Comparison of ENCODE assay signal across 8 cellular contexts in the genomic region with DNA sequence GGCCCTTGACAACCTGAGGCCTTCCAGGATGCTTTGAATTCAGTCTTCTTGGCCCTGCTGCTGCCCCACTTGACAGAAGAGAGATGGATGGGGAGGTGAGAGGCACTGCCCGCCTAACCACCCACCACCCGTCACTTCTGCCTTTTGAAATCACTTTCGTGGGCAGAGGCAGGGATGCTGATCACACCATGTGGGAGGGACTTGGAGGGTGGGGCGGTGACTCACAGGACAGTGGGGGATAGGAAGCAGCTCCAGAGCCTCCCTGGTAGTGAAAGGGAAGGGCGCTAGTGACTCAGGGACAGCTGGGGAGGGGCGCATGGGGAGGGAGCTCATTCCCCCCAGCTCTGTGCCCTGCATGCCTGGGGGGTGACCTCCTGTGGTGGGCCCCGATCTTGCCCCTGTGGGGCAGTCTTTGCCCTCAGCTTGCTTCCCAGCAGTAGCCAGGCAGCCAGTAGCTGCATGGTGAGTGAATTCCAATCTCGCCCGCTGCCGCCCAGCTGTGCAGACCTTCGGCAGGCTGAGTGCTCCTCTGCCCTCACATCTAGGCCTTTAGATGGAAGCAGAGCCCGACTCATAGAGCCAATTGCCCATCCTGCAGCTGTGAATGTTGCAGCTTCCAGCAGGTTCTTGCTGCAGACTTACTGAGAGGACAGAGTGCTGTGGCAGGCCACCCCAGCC. TPM values are rescaled to one million over a fixed set of nuclear protein-coding genes. Genes with fewer than 3 reads are reported as not detected.
A peak's percentile ranks its signal among the peaks of the same experiment; 100 is the strongest.
DNase-seq lines count a peak whose midpoint lies in the region; ATAC-seq, FAIRE-seq and TF ChIP-seq lines count a peak whose summit lies in the region.
"Not testable (repeated sequence)": the region's sequence is repeated elsewhere in the genome, so short reads cannot be mapped to it uniquely, and the experiment has no call there.

No MANE protein-coding gene starts in this region.

- H3K27me3 Mint-ChIP-seq in activated CD8-positive, alpha-beta T cell treated with anti-CD3 and anti-CD28 coated beads, Interleukin-2, amount 10 ng/mL, durations not matched to agents 7 days and 5 days (ENCODE audit: low read depth), result not testable (repeated sequence)

- not testable (repeated sequence) for H3K9me3 Mint-ChIP-seq in activated CD8-positive, alpha-beta T cell treated with anti-CD3 and anti-CD28 coated beads, Interleukin-2, amount 10 ng/mL, durations not matched to agents 7 days and 5 days (ENCODE audit: insufficient read depth)

- not testable (repeated sequence) for H3K4me2 ChIP-seq in A549; GM12878 (ENCODE audit: control insufficient read depth, insufficient read depth)
- H3K4me2 ChIP-seq in GM23248 (ENCODE audit: unreplicated experiment), result peak overlapping the region; percentile 57

- H3K36me3 ChIP-seq in GM23248 (ENCODE audit: low read depth); GM12878 (ENCODE audit: control insufficient read depth in 2 of 2, insufficient read depth in 2 of 2, low read length in 1 of 2); left lung; pancreas: not testable (repeated sequence)

- not testable (repeated sequence) for H3K9me2 ChIP-seq in GM23248 (ENCODE audit: insufficient read depth)

- TF ChIP-seq RAD21 in A549 (conservative IDR thresholded peaks at IDR 0.05 in 1 of 2, IDR thresholded peaks at IDR 0.05 in 1 of 2); GM12878 (IDR thresholded peaks at IDR 0.05; ENCODE audit: insufficient read depth, low read depth, low read length): not testable (repeated sequence)

- RAD21 ChIA-PET in GM12878 (lab: Charles Lee; ENCODE audit: unreplicated experiment), result not testable (repeated sequence)

- H3K9ac ChIP-seq in GM23248; GM12878 (ENCODE audit: control insufficient read depth, insufficient read depth, low read length): not testable (repeated sequence)

- H3K27ac ChIP-seq in A549; GM23248; GM12878 (ENCODE audit: control insufficient read depth, insufficient read depth); left lung; pancreas: not testable (repeated sequence)

- POLR2A ChIA-PET in A549 (lab: Yijun Ruan, JAX); activated CD8-positive, alpha-beta T cell treated with anti-CD3 and anti-CD28 coated beads, Interleukin-2, amount 10 ng/mL, durations not matched to agents 7 days and 5 days (lab: Charles Lee); GM12878 (lab: Charles Lee): not testable (repeated sequence)

- H3K4me3 ChIP-seq in A549, GM23248, GM12878, left lung, pancreas: not testable (repeated sequence)

- H3K36me3 Mint-ChIP-seq in activated CD8-positive, alpha-beta T cell treated with anti-CD3 and anti-CD28 coated beads, Interleukin-2, amount 10 ng/mL, durations not matched to agents 7 days and 5 days (ENCODE audit: low read depth), result not testable (repeated sequence)

- H3K79me2 ChIP-seq in GM23248 (ENCODE audit: insufficient read depth); GM12878 (ENCODE audit: control insufficient read depth, insufficient read depth, low read length): not testable (repeated sequence)

- H2AFZ ChIP-seq in GM23248, result peak overlapping the region; percentile 62
- not testable (repeated sequence) for H2AFZ ChIP-seq in GM12878 (ENCODE audit: control insufficient read depth, low read depth, low read length)

- H3K27me3 ChIP-seq in GM23248 (replicated peaks; ENCODE audit: insufficient read depth); GM12878 (replicated peaks in 1 of 2; ENCODE audit: control insufficient read depth in 2 of 2, insufficient read depth in 2 of 2, low read length in 1 of 2); left lung; pancreas: not testable (repeated sequence)

- not testable (repeated sequence) for H3F3A ChIP-seq in GM23248 (ENCODE audit: insufficient read depth)

- DNase-seq in A549 (ENCODE audit: low read depth in 1 of 2, low spot score in 1 of 2); activated CD8-positive, alpha-beta T cell treated with anti-CD3 and anti-CD28 coated beads, Interleukin-2, amount 10 ng/mL, durations not matched to agents 7 days and 5 days; GM12878 (ENCODE audit: low read depth, low spot score); left lung; pancreas: not testable (repeated sequence)
- DNase-seq in GM23248 (peak; percentile 60), MV-4-11 (lab: John Stamatoyannopoulos, UW) (peak; percentile 38), fibroblast of gingiva (ENCODE audit: low read depth) (peak; percentile 36)

- not testable (repeated sequence) for H3K4me1 Mint-ChIP-seq in activated CD8-positive, alpha-beta T cell treated with anti-CD3 and anti-CD28 coated beads, Interleukin-2, amount 10 ng/mL, durations not matched to agents 7 days and 5 days (ENCODE audit: low read depth)

- not testable (repeated sequence) for BruUV-seq in GM12878 (replicated peaks; lab: Mats Ljungman, UMichigan)

- not testable (repeated sequence) for H3K4me1 ChIP-seq in A549; GM23248 (ENCODE audit: insufficient read depth); GM12878 (ENCODE audit: control insufficient read depth, insufficient read depth, low read length); left lung; pancreas

- H3K4me3 Mint-ChIP-seq in activated CD8-positive, alpha-beta T cell treated with anti-CD3 and anti-CD28 coated beads, Interleukin-2, amount 10 ng/mL, durations not matched to agents 7 days and 5 days, result not testable (repeated sequence)

- TF ChIP-seq CTCF in A549 (IDR thresholded peaks at IDR 0.05); GM12878 (IDR thresholded peaks at IDR 0.05 in 2 of 3, conservative IDR thresholded peaks at IDR 0.05 in 1 of 3; ENCODE audit: control insufficient read depth in 2 of 3, extremely low read depth in 1 of 3, insufficient read depth in 1 of 3, low read depth in 3 of 3, low read length in 3 of 3); left lung (IDR thresholded peaks at IDR 0.05); pancreas (IDR thresholded peaks at IDR 0.05): not testable (repeated sequence)

- FAIRE-seq in A549 (lab: Jason Lieb, UNC); GM12878 (lab: Jason Lieb, UNC); pancreas (lab: Jason Lieb, UNC): not testable (repeated sequence)

- not testable (repeated sequence) for H4K20me1 ChIP-seq in GM23248 (ENCODE audit: insufficient read depth); GM12878 (ENCODE audit: control insufficient read depth, insufficient read depth)

- CTCF ChIA-PET in A549 (lab: Yijun Ruan, JAX); activated CD8-positive, alpha-beta T cell treated with anti-CD3 and anti-CD28 coated beads, Interleukin-2, amount 10 ng/mL, durations not matched to agents 7 days and 5 days (lab: Charles Lee); GM12878 (lab: Yijun Ruan, JAX): not testable (repeated sequence)

- SMC1A ChIA-PET in GM12878 (lab: Charles Lee; ENCODE audit: uncharacterized antibody, unreplicated experiment), result not testable (repeated sequence)

- H3K27ac Mint-ChIP-seq in activated CD8-positive, alpha-beta T cell treated with anti-CD3 and anti-CD28 coated beads, Interleukin-2, amount 10 ng/mL, durations not matched to agents 7 days and 5 days, result not testable (repeated sequence)

- TF ChIP-seq POLR2A in A549 (IDR thresholded peaks at IDR 0.05; ENCODE audit: low read length); GM12878 (IDR thresholded peaks at IDR 0.05; ENCODE audit: low read depth, low read length): not testable (repeated sequence)

- not testable (repeated sequence) for H3K9me3 ChIP-seq in A549; GM23248 (ENCODE audit: low read depth); GM12878 (replicated peaks; ENCODE audit: control insufficient read depth, insufficient read depth, low read length); left lung; pancreas

- in situ Hi-C loops in GM23248 (cut with MboI); GM12878 (cut with MboI): not testable (repeated sequence)

- not testable (repeated sequence) for TF ChIP-seq EP300 in A549 (IDR thresholded peaks at IDR 0.05); GM12878 (IDR thresholded peaks at IDR 0.05; ENCODE audit: borderline replicate concordance in 1 of 2, control insufficient read depth in 1 of 2, low read depth in 2 of 2, low read length in 2 of 2)

- no CpG with 5 or more reads among the region's 12 CpGs for WGBS in A549 (ENCODE audit: missing lambda C conversion rate)
- 2 to 5% methylated on average over 5 to 7 of the region's 12 CpGs for WGBS in GM23248 (ENCODE audit: low coverage in 1 of 2, low lambda C conversion rate in 2 of 2, missing lambda C conversion rate in 2 of 2), 2 experiments
- WGBS in GM12878 (ENCODE audit: insufficient coverage, insufficient replicate concordance, low lambda C conversion rate, missing lambda C conversion rate), result no CpG with 5 or more reads among the region's 12 CpGs
- WGBS in pancreas, 2 donors, result 77 to 82% methylated on average over 5 to 9 of the region's 12 CpGs

- intact Hi-C loops in GM12878 (cut with micrococcal nuclease; ENCODE audit: unreplicated experiment); left lung (cut with DNase I); pancreas (cut with DNase I): not testable (repeated sequence)

- peak; percentile 80 to 92 for ATAC-seq in A549
- ATAC-seq in activated CD8-positive, alpha-beta T cell treated with anti-CD3 and anti-CD28 coated beads, Interleukin-2, amount 10 ng/mL, durations not matched to agents 7 days and 5 days, result peak; percentile 86
- peak; percentile 76 for ATAC-seq in GM12878
- ATAC-seq in left lung, result peak; percentile 52
- peak in 3 of 4 donors; percentile 35 to 50 (median 39) for ATAC-seq in pancreas

RNA-seq across cellular contexts. Expression of a gene that starts 26.6 kb away (rescaled TPM):
- polyA plus RNA-seq in A549 (2011; rRNA removed) (332 and 343 TPM in 2 replicates), A549 (2017; fragmentation: RNase III; extraction: RNeasy Plus Mini Kit Qiagen cat#74134 plus additional on column Dnase treatment) (341 to 372 TPM (median 353 TPM) in 3 replicates), GM23248 (2016; fragmentation: Nextera tagmentation; extraction: Ambion mirVana) (315 and 327 TPM in 2 replicates), GM12878 (2011; rRNA removed) (260 and 333 TPM in 2 replicates), GM12878 (2014; fragmentation: Illumina TruSeq; extraction: Trizol) (17.3 and 69.5 TPM in 2 replicates), GM12878 (2014; fragmentation: Nextera tagmentation; extraction: Ambion mirVana) (100 to 1,000 TPM; 150 to 392 TPM), GM12878 (2014; rRNA removed) (475 and 518 TPM in 2 replicates), GM12878 (2016; fragmentation: Nextera tagmentation; extraction: Ambion mirVana) (100 to 1,000 TPM; 466 to 490 TPM), pancreas (100 to 1,000 TPM; 210 to 214 TPM)
- polyA plus RNA-seq in A549 (2012; cell fraction: cytosol; rRNA removed), result 543 and 608 TPM in 2 replicates
- 269 and 330 TPM in 2 replicates for polyA plus RNA-seq in A549 (2012; cell fraction: nucleus; rRNA removed)
- polyA minus RNA-seq in A549 (2011; rRNA and poly(A)+ RNA removed), result 32.8 and 39.3 TPM in 2 replicates
- 175 and 211 TPM in 2 replicates for total RNA-seq in GM23248 (2014; rRNA removed; shearing (Covaris generic))
- total RNA-seq in activated CD8-positive, alpha-beta T cell treated with anti-CD3 and anti-CD28 coated beads, Interleukin-2, amount 10 ng/mL, durations not matched to agents 7 days and 5 days, result 100 to 1,000 TPM; 215 to 216 TPM
- total RNA-seq in GM12878 (2013; cell fraction: nucleolus; rRNA removed), result 36.3 and 36.8 TPM in 2 replicates
- total RNA-seq in GM12878 (2014; rRNA removed) (426 and 472 TPM in 2 replicates), GM12878 (2014; rRNA removed; fragmentation: Illumina TruSeq; extraction: Trizol) (120 and 128 TPM in 2 replicates), GM12878 (2021) (248 and 277 TPM in 2 replicates), left lung (100 to 1,000 TPM; 167 to 173 TPM), pancreas (100 to 1,000 TPM in 3 of 6 donors, 10 to 100 TPM in 3; 73.5 to 109 (median 96.2) TPM)
- polyA plus RNA-seq in GM12878 (2011; ENCODE audit: low read depth), result 110 TPM
- polyA plus RNA-seq in GM12878 (2011; cell fraction: cytosol; rRNA removed), result 402 and 510 TPM in 2 replicates
- 318 and 448 TPM in 2 replicates for polyA plus RNA-seq in GM12878 (2011; cell fraction: nucleus; rRNA removed)
- polyA plus RNA-seq in GM12878 (2012), result 189 and 226 TPM in 2 replicates
- 43.7 and 68.6 TPM in 2 replicates for polyA minus RNA-seq in GM12878 (2011; rRNA and poly(A)+ RNA removed)
- polyA minus RNA-seq in GM12878 (2011; cell fraction: cytosol; rRNA and poly(A)+ RNA removed), result 59.8 and 64.1 TPM in 2 replicates
- 29.5 and 45.5 TPM in 2 replicates for polyA minus RNA-seq in GM12878 (2011; cell fraction: nucleus; rRNA and poly(A)+ RNA removed)

RNA-seq across cellular contexts. Expression of a gene that starts 29.6 kb away (rescaled TPM):
- 10.8 and 13.9 TPM in 2 replicates for polyA plus RNA-seq in A549 (2011; rRNA removed)
- polyA plus RNA-seq in A549 (2012; cell fraction: cytosol; rRNA removed), result 1.5 TPM in 2 replicates
- polyA plus RNA-seq in A549 (2012; cell fraction: nucleus; rRNA removed), result 5.2 and 8.1 TPM in 2 replicates
- 3.0 to 3.9 TPM (median 3.5 TPM) in 3 replicates for polyA plus RNA-seq in A549 (2017; fragmentation: RNase III; extraction: RNeasy Plus Mini Kit Qiagen cat#74134 plus additional on column Dnase treatment)
- 28.5 and 41.5 TPM in 2 replicates for polyA minus RNA-seq in A549 (2011; rRNA and poly(A)+ RNA removed)
- 5.4 and 15.7 TPM in 2 replicates for total RNA-seq in GM23248 (2014; rRNA removed; shearing (Covaris generic))
- polyA plus RNA-seq in GM23248 (2016; fragmentation: Nextera tagmentation; extraction: Ambion mirVana), result 6.2 and 9.8 TPM in 2 replicates
- total RNA-seq in activated CD8-positive, alpha-beta T cell treated with anti-CD3 and anti-CD28 coated beads, Interleukin-2, amount 10 ng/mL, durations not matched to agents 7 days and 5 days, result 10 to 100 TPM; 51.3 to 59.2 TPM
- total RNA-seq in GM12878 (2013; cell fraction: nucleolus; rRNA removed), result 265 and 295 TPM in 2 replicates
- total RNA-seq in GM12878 (2014; rRNA removed), result 15.4 and 20.7 TPM in 2 replicates
- 21.4 and 21.8 TPM in 2 replicates for total RNA-seq in GM12878 (2014; rRNA removed; fragmentation: Illumina TruSeq; extraction: Trizol)
- 12.9 and 13.3 TPM in 2 replicates for total RNA-seq in GM12878 (2021)
- 5.2 TPM for polyA plus RNA-seq in GM12878 (2011; ENCODE audit: low read depth)
- 12.9 and 15.9 TPM in 2 replicates for polyA plus RNA-seq in GM12878 (2011; rRNA removed)
- 2.9 and 3.0 TPM in 2 replicates for polyA plus RNA-seq in GM12878 (2011; cell fraction: cytosol; rRNA removed)
- polyA plus RNA-seq in GM12878 (2011; cell fraction: nucleus; rRNA removed), result 66.1 and 84.7 TPM in 2 replicates
- polyA plus RNA-seq in GM12878 (2012), result 6.2 and 7.2 TPM in 2 replicates
- 11.9 and 15.6 TPM in 2 replicates for polyA plus RNA-seq in GM12878 (2014; fragmentation: Illumina TruSeq; extraction: Trizol)
- polyA plus RNA-seq in GM12878 (2014; fragmentation: Nextera tagmentation; extraction: Ambion mirVana), result 10 to 100 TPM in 1 of 2 experiments, 1 to 10 TPM in 1; 6.5 to 10.7 TPM
- polyA plus RNA-seq in GM12878 (2014; rRNA removed), result 10.0 and 10.9 TPM in 2 replicates
- 10 to 100 TPM; 15.9 to 17.5 TPM for polyA plus RNA-seq in GM12878 (2016; fragmentation: Nextera tagmentation; extraction: Ambion mirVana)
- polyA minus RNA-seq in GM12878 (2011; rRNA and poly(A)+ RNA removed), result 34.4 and 49.3 TPM in 2 replicates
- 4.4 and 8.7 TPM in 2 replicates for polyA minus RNA-seq in GM12878 (2011; cell fraction: cytosol; rRNA and poly(A)+ RNA removed)
- 104 and 126 TPM in 2 replicates for polyA minus RNA-seq in GM12878 (2011; cell fraction: nucleus; rRNA and poly(A)+ RNA removed)
- total RNA-seq in left lung, result 10 to 100 TPM; 15.9 to 16.6 TPM
- 10 to 100 TPM in 5 of 6 donors, 1 to 10 TPM in 1; 6.3 to 15.6 (median 13.3) TPM for total RNA-seq in pancreas
- polyA plus RNA-seq in pancreas, result 10 to 100 TPM; 35.6 to 45.9 TPM

RNA-seq across cellular contexts. Expression of a gene that starts 44.6 kb away (rescaled TPM):
- polyA plus RNA-seq in A549 (2011; rRNA removed), result 24.7 and 30.0 TPM in 2 replicates
- polyA plus RNA-seq in A549 (2012; cell fraction: cytosol; rRNA removed), result 43.3 and 54.6 TPM in 2 replicates
- polyA plus RNA-seq in A549 (2012; cell fraction: nucleus; rRNA removed), result 96.2 and 106 TPM in 2 replicates
- 33.5 to 42.0 TPM (median 37.6 TPM) in 3 replicates for polyA plus RNA-seq in A549 (2017; fragmentation: RNase III; extraction: RNeasy Plus Mini Kit Qiagen cat#74134 plus additional on column Dnase treatment)
- polyA minus RNA-seq in A549 (2011; rRNA and poly(A)+ RNA removed), result 42.7 and 43.5 TPM in 2 replicates
- total RNA-seq in GM23248 (2014; rRNA removed; shearing (Covaris generic)), result 63.6 and 65.8 TPM in 2 replicates
- 53.4 and 55.9 TPM in 2 replicates for polyA plus RNA-seq in GM23248 (2016; fragmentation: Nextera tagmentation; extraction: Ambion mirVana)
- 10 to 100 TPM; 73.2 to 74.3 TPM for total RNA-seq in activated CD8-positive, alpha-beta T cell treated with anti-CD3 and anti-CD28 coated beads, Interleukin-2, amount 10 ng/mL, durations not matched to agents 7 days and 5 days
- total RNA-seq in GM12878 (2013; cell fraction: nucleolus; rRNA removed), result 73.9 and 75.5 TPM in 2 replicates
- total RNA-seq in GM12878 (2014; rRNA removed), result 42.6 and 45.4 TPM in 2 replicates
- 29.2 and 29.3 TPM in 2 replicates for total RNA-seq in GM12878 (2014; rRNA removed; fragmentation: Illumina TruSeq; extraction: Trizol)
- total RNA-seq in GM12878 (2021), result 57.3 and 59.2 TPM in 2 replicates
- polyA plus RNA-seq in GM12878 (2011; ENCODE audit: low read depth), result 21.5 TPM
- 28.7 and 44.8 TPM in 2 replicates for polyA plus RNA-seq in GM12878 (2011; rRNA removed)
- 73.0 and 85.0 TPM in 2 replicates for polyA plus RNA-seq in GM12878 (2011; cell fraction: cytosol; rRNA removed)
- 226 and 285 TPM in 2 replicates for polyA plus RNA-seq in GM12878 (2011; cell fraction: nucleus; rRNA removed)
- polyA plus RNA-seq in GM12878 (2012), result 44.3 and 60.0 TPM in 2 replicates
- polyA plus RNA-seq in GM12878 (2014; fragmentation: Illumina TruSeq; extraction: Trizol), result 10.1 and 25.4 TPM in 2 replicates
- polyA plus RNA-seq in GM12878 (2014; fragmentation: Nextera tagmentation; extraction: Ambion mirVana), result 1 to 10 TPM; 1.3 to 5.2 TPM
- 60.5 and 62.8 TPM in 2 replicates for polyA plus RNA-seq in GM12878 (2014; rRNA removed)
- 10 to 100 TPM; 44.8 to 51.5 TPM for polyA plus RNA-seq in GM12878 (2016; fragmentation: Nextera tagmentation; extraction: Ambion mirVana)
- 42.1 and 82.5 TPM in 2 replicates for polyA minus RNA-seq in GM12878 (2011; rRNA and poly(A)+ RNA removed)
- polyA minus RNA-seq in GM12878 (2011; cell fraction: cytosol; rRNA and poly(A)+ RNA removed), result 22.9 and 23.1 TPM in 2 replicates
- 56.5 and 66.0 TPM in 2 replicates for polyA minus RNA-seq in GM12878 (2011; cell fraction: nucleus; rRNA and poly(A)+ RNA removed)
- 10 to 100 TPM; 58.0 to 67.2 TPM for total RNA-seq in left lung
- total RNA-seq in pancreas, result 10 to 100 TPM; 46.8 to 52.2 (median 49.1) TPM
- 10 to 100 TPM; 73.6 to 90.0 TPM for polyA plus RNA-seq in pancreas

RNA-seq across cellular contexts. Expression of a gene that starts 50.2 kb away (rescaled TPM):
- polyA plus RNA-seq in A549 (2011; rRNA removed) (2.3 and 2.7 TPM in 2 replicates), A549 (2017; fragmentation: RNase III; extraction: RNeasy Plus Mini Kit Qiagen cat#74134 plus additional on column Dnase treatment) (1.1 to 1.9 TPM (median 1.8 TPM) in 3 replicates), GM23248 (2016; fragmentation: Nextera tagmentation; extraction: Ambion mirVana) (1.1 and 1.3 TPM in 2 replicates), GM12878 (2011; rRNA removed) (10.1 and 10.5 TPM in 2 replicates), GM12878 (2014; fragmentation: Illumina TruSeq; extraction: Trizol) (3.2 and 4.1 TPM in 2 replicates), GM12878 (2014; fragmentation: Nextera tagmentation; extraction: Ambion mirVana) (under 1 TPM; 0.40 to 0.75 TPM), GM12878 (2014; rRNA removed) (1.8 and 3.8 TPM in 2 replicates), GM12878 (2016; fragmentation: Nextera tagmentation; extraction: Ambion mirVana) (1 to 10 TPM; 2.1 to 4.5 TPM), pancreas (10 to 100 TPM; 40.2 to 42.6 TPM)
- polyA plus RNA-seq in A549 (2012; cell fraction: cytosol; rRNA removed), result 0.52 and 0.53 TPM in 2 replicates
- polyA plus RNA-seq in A549 (2012; cell fraction: nucleus; rRNA removed), result 3.0 and 4.8 TPM in 2 replicates
- 2.1 and 3.3 TPM in 2 replicates for polyA minus RNA-seq in A549 (2011; rRNA and poly(A)+ RNA removed)
- 1.2 and 3.4 TPM in 2 replicates for total RNA-seq in GM23248 (2014; rRNA removed; shearing (Covaris generic))
- total RNA-seq in activated CD8-positive, alpha-beta T cell treated with anti-CD3 and anti-CD28 coated beads, Interleukin-2, amount 10 ng/mL, durations not matched to agents 7 days and 5 days, result 1 to 10 TPM; 4.0 to 5.5 TPM
- 46.6 and 50.3 TPM in 2 replicates for total RNA-seq in GM12878 (2013; cell fraction: nucleolus; rRNA removed)
- total RNA-seq in GM12878 (2014; rRNA removed) (3.7 and 3.8 TPM in 2 replicates), GM12878 (2014; rRNA removed; fragmentation: Illumina TruSeq; extraction: Trizol) (3.5 and 3.6 TPM in 2 replicates), GM12878 (2021) (3.4 and 3.5 TPM in 2 replicates), left lung (1 to 10 TPM; 7.6 to 8.9 TPM), pancreas (10 to 100 TPM in 1 of 6 donors, 1 to 10 TPM in 5; 4.1 to 10.5 (median 7.1) TPM)
- 3.6 TPM for polyA plus RNA-seq in GM12878 (2011; ENCODE audit: low read depth)
- 3.8 and 4.4 TPM in 2 replicates for polyA plus RNA-seq in GM12878 (2011; cell fraction: cytosol; rRNA removed)
- 25.1 and 36.4 TPM in 2 replicates for polyA plus RNA-seq in GM12878 (2011; cell fraction: nucleus; rRNA removed)
- polyA plus RNA-seq in GM12878 (2012), result 5.2 and 5.9 TPM in 2 replicates
- 5.6 and 11.5 TPM in 2 replicates for polyA minus RNA-seq in GM12878 (2011; rRNA and poly(A)+ RNA removed)
- 2.8 and 4.4 TPM in 2 replicates for polyA minus RNA-seq in GM12878 (2011; cell fraction: cytosol; rRNA and poly(A)+ RNA removed)
- 13.2 and 18.9 TPM in 2 replicates for polyA minus RNA-seq in GM12878 (2011; cell fraction: nucleus; rRNA and poly(A)+ RNA removed)
